1 cellular context compared by ENCODE assay signal in genomic region chr3:25789596-25790556, GRCh38.
A peak's percentile ranks its signal among the peaks of the same experiment; 100 is the strongest.
TF ChIP-seq lines count a peak whose summit lies in the region.

OXSM (plus strand) TSS chr3:25790090; CDS start chr3:25791021, 931 bp downstream.

TF ChIP-seq in HepG2, 621 proteins besides CTCF, POLR2A, EP300 and RAD21 (continued from another document and continues in another):
- peak; percentile 87 for TF ChIP-seq ZHX2 (IDR thresholded peaks at IDR 0.05; ENCODE audit: low read depth)
- no peak for TF ChIP-seq ZHX2 (CRISPR knock-in tag; IDR thresholded peaks at IDR 0.05; ENCODE audit: borderline replicate concordance)
- no peak for TF ChIP-seq EZH2 (conservative IDR thresholded peaks at IDR 0.05; ENCODE audit: low read depth, low read length)
- TF ChIP-seq ZSCAN12 (CRISPR knock-in tag; IDR thresholded peaks at IDR 0.05): 0 out of 2 replicates have a peak, but pooled peaks have one; percentile 23
- TF ChIP-seq ZFP41 (CRISPR knock-in tag; IDR thresholded peaks at IDR 0.05; ENCODE audit: borderline replicate concordance): 0 out of 2 replicates have a peak, but pooled peaks have one; percentile 78
- no peak for TF ChIP-seq TCF7L2 (IDR thresholded peaks at IDR 0.05; ENCODE audit: low read depth, low read length)
- no peak; the same call in 1 of the 2 replicates for TF ChIP-seq DPF2 (CRISPR knock-in tag; IDR thresholded peaks at IDR 0.05; ENCODE audit: borderline replicate concordance, low read depth)
- no peak for TF ChIP-seq JARID2 (CRISPR knock-in tag; IDR thresholded peaks at IDR 0.05; ENCODE audit: insufficient replicate concordance)
- peak; percentile 68; the same call in 1 of the 2 replicates for TF ChIP-seq KDM3A (CRISPR knock-in tag; IDR thresholded peaks at IDR 0.05; ENCODE audit: low read depth)
- TF ChIP-seq ISX (CRISPR knock-in tag; conservative IDR thresholded peaks at IDR 0.05): no peak
- TF ChIP-seq ZSCAN22 (CRISPR knock-in tag; IDR thresholded peaks at IDR 0.05): peak; percentile 28; the same call in 1 of the 2 replicates
- TF ChIP-seq ZNF17 (CRISPR knock-in tag; IDR thresholded peaks at IDR 0.05): no peak
- peak; percentile 63 for TF ChIP-seq SRY (CRISPR knock-in tag; IDR thresholded peaks at IDR 0.05)
- TF ChIP-seq ZNF704 (CRISPR knock-in tag; IDR thresholded peaks at IDR 0.05; ENCODE audit: borderline replicate concordance): peak; percentile 58; the same call in 1 of the 2 replicates
- TF ChIP-seq ZNF816 (CRISPR knock-in tag; IDR thresholded peaks at IDR 0.05; ENCODE audit: borderline replicate concordance): peak; percentile 86; the same call in 1 of the 2 replicates
- TF ChIP-seq MYC (CRISPR knock-in tag; IDR thresholded peaks at IDR 0.05; ENCODE audit: borderline replicate concordance): peak; percentile 94
- peak; percentile 87 for TF ChIP-seq PHF8 (CRISPR knock-in tag; IDR thresholded peaks at IDR 0.05)
- TF ChIP-seq TAF1 (CRISPR knock-in tag; IDR thresholded peaks at IDR 0.05): peak; percentile 88
- peak; percentile 86; the same call in 1 of the 2 replicates for TF ChIP-seq RFXAP (CRISPR knock-in tag; IDR thresholded peaks at IDR 0.05; ENCODE audit: borderline replicate concordance)
- TF ChIP-seq DNMT3B (CRISPR knock-in tag; conservative IDR thresholded peaks at IDR 0.05): no peak
- no peak for TF ChIP-seq ZNF34 (CRISPR knock-in tag; IDR thresholded peaks at IDR 0.05; ENCODE audit: borderline replicate concordance)
- TF ChIP-seq TRAFD1 (CRISPR knock-in tag; IDR thresholded peaks at IDR 0.05; ENCODE audit: borderline replicate concordance): peak; percentile 87; the same call in 1 of the 2 replicates
- TF ChIP-seq ZFP82 (CRISPR knock-in tag; IDR thresholded peaks at IDR 0.05; ENCODE audit: borderline replicate concordance): no peak
- no peak for TF ChIP-seq CHD4 (IDR thresholded peaks at IDR 0.05; ENCODE audit: borderline replicate concordance, low read length)
- peak; percentile 32; the same call in 1 of the 2 replicates for TF ChIP-seq ZNF138 (CRISPR knock-in tag; IDR thresholded peaks at IDR 0.05; ENCODE audit: low read depth)
- peak; percentile 73; the same call in 1 of the 2 replicates for TF ChIP-seq MEIS2 (CRISPR knock-in tag; IDR thresholded peaks at IDR 0.05)
- TF ChIP-seq BRCA1 (CRISPR knock-in tag; IDR thresholded peaks at IDR 0.05): peak; percentile 86; the same call in 1 of the 2 replicates
- TF ChIP-seq ZNF768 (CRISPR knock-in tag; IDR thresholded peaks at IDR 0.05): peak; percentile 49; the same call in 1 of the 2 replicates
- TF ChIP-seq ZNF260 (CRISPR knock-in tag; IDR thresholded peaks at IDR 0.05; ENCODE audit: borderline replicate concordance, low read depth): no peak
- peak; percentile 90 for TF ChIP-seq BORCS8-MEF2B (CRISPR knock-in tag; IDR thresholded peaks at IDR 0.05)
- TF ChIP-seq ELF3 (CRISPR knock-in tag; IDR thresholded peaks at IDR 0.05): peak; percentile 83
- TF ChIP-seq EEA1 (CRISPR knock-in tag; IDR thresholded peaks at IDR 0.05; ENCODE audit: borderline replicate concordance): peak; percentile 97; the same call in 1 of the 2 replicates
- 0 out of 2 replicates have a peak, but pooled peaks have one; percentile 66 for TF ChIP-seq REL (CRISPR knock-in tag; conservative IDR thresholded peaks at IDR 0.05)
- peak; percentile 93 for TF ChIP-seq ZBTB14 (CRISPR knock-in tag; IDR thresholded peaks at IDR 0.05)
- TF ChIP-seq TOE1 (CRISPR knock-in tag; IDR thresholded peaks at IDR 0.05): no peak
- peak; percentile 54; the same call in 1 of the 2 replicates for TF ChIP-seq ZNF569 (CRISPR knock-in tag; IDR thresholded peaks at IDR 0.05; ENCODE audit: borderline replicate concordance)
- TF ChIP-seq ZMAT3 (CRISPR knock-in tag; conservative IDR thresholded peaks at IDR 0.05): peak; percentile 88
- TF ChIP-seq TAF15 (IDR thresholded peaks at IDR 0.05; ENCODE audit: low read depth, low read length, poor library complexity, severe bottlenecking): no peak
- no peak for TF ChIP-seq ZNF20 (CRISPR knock-in tag; IDR thresholded peaks at IDR 0.05)
- peak; percentile 78 for TF ChIP-seq ATF1 (CRISPR knock-in tag; IDR thresholded peaks at IDR 0.05)
- no peak for TF ChIP-seq PRDM15 (CRISPR knock-in tag; IDR thresholded peaks at IDR 0.05)
- no peak for TF ChIP-seq ZNF30 (CRISPR knock-in tag; IDR thresholded peaks at IDR 0.05)
- TF ChIP-seq NFKB2 (CRISPR knock-in tag; IDR thresholded peaks at IDR 0.05; ENCODE audit: borderline replicate concordance): peak; percentile 93
- peak; percentile 79 for TF ChIP-seq RARA (CRISPR knock-in tag; IDR thresholded peaks at IDR 0.05)
- TF ChIP-seq ZIK1 (CRISPR knock-in tag; IDR thresholded peaks at IDR 0.05; ENCODE audit: borderline replicate concordance, low read depth): peak; percentile 96
- TF ChIP-seq ARID3A (IDR thresholded peaks at IDR 0.05; ENCODE audit: low read depth, low read length): no peak
- peak; percentile 89 for TF ChIP-seq ASH2L (IDR thresholded peaks at IDR 0.05; ENCODE audit: insufficient read length, low read depth, low read length)
- peak; percentile 62 for TF ChIP-seq DBP (CRISPR knock-in tag; IDR thresholded peaks at IDR 0.05; ENCODE audit: not compliant biosample characterization)
- peak; percentile 92 for TF ChIP-seq RXRA (CRISPR knock-in tag; IDR thresholded peaks at IDR 0.05)
- peak; percentile 79 for TF ChIP-seq DMAP1 (CRISPR knock-in tag; IDR thresholded peaks at IDR 0.05)
- peak; percentile 93; the same call in 1 of the 2 replicates for TF ChIP-seq TARDBP (CRISPR knock-in tag; IDR thresholded peaks at IDR 0.05)
- peak; percentile 82 for TF ChIP-seq TBX2 (CRISPR knock-in tag; IDR thresholded peaks at IDR 0.05; ENCODE audit: borderline replicate concordance)
